8 cellular contexts compared by ENCODE assay signal in the genomic region with DNA sequence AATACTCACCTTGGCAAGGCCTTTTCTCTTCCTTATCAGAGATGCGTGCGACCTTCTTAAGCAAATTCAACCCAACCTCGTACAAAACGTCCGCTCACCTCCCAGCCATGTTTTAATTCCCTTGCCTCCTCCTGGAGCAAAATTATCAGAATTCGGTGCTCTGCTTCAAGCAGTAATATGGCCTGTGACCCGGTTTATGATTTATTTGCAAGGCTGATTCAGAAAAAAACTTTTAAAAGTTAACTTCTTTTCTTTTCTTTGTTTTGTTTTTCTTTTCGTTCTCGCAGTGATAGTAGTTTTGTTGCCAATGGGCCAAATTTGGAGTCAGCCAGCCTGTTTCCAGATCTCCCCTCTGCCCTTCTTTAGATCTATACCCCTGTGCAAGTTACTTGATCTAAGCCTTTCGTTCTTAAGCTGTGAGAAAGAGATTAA. TPM values are rescaled to one million over a fixed set of nuclear protein-coding genes. Genes with fewer than 3 reads are reported as not detected.
A peak's percentile ranks its signal among the peaks of the same experiment; 100 is the strongest.
DNase-seq lines count a peak whose midpoint lies in the region; ATAC-seq, FAIRE-seq and TF ChIP-seq lines count a peak whose summit lies in the region.

A gene with protein sequence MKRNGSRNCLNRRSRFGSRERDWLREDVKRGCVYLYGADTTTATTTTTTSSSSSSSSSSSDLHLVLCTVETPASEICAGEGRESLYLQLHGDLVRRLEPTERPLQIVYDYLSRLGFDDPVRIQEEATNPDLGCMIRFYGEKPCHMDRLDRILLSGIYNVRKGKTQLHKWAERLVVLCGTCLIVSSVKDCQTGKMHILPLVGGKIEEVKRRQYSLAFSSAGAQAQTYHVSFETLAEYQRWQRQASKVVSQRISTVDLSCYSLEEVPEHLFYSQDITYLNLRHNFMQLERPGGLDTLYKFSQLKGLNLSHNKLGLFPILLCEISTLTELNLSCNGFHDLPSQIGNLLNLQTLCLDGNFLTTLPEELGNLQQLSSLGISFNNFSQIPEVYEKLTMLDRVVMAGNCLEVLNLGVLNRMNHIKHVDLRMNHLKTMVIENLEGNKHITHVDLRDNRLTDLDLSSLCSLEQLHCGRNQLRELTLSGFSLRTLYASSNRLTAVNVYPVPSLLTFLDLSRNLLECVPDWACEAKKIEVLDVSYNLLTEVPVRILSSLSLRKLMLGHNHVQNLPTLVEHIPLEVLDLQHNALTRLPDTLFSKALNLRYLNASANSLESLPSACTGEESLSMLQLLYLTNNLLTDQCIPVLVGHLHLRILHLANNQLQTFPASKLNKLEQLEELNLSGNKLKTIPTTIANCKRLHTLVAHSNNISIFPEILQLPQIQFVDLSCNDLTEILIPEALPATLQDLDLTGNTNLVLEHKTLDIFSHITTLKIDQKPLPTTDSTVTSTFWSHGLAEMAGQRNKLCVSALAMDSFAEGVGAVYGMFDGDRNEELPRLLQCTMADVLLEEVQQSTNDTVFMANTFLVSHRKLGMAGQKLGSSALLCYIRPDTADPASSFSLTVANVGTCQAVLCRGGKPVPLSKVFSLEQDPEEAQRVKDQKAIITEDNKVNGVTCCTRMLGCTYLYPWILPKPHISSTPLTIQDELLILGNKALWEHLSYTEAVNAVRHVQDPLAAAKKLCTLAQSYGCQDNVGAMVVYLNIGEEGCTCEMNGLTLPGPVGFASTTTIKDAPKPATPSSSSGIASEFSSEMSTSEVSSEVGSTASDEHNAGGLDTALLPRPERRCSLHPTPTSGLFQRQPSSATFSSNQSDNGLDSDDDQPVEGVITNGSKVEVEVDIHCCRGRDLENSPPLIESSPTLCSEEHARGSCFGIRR (N-terminal part only) (minus strand): TSS at position 382 of the 432 bp plus-strand sequence. CDS start 9,906 bp downstream, outside the sequence.

- H3K36me3 ChIP-seq in heart left ventricle (peaks cover 0 to 5% (median 0%) of the 10 kb centered on the region in 9 donors), bronchial epithelial cell (ENCODE audit: control insufficient read depth, insufficient read depth, low read length) (no peaks in the 10 kb centered on the region), mesodermal cell (ENCODE audit: control insufficient read depth, insufficient read depth, low read length) (peaks cover 7% of the 10 kb centered on the region), upper lobe of right lung (no peaks in the 10 kb centered on the region)

- TF ChIP-seq POLR2A in heart left ventricle (IDR thresholded peaks at IDR 0.05), result no peak

- intact Hi-C loops in heart left ventricle (cut with DNase I) (no loop called here), Right ventricle myocardium superior (cut with DNase I) (no loop called here), upper lobe of right lung (cut with DNase I) (no loop called here)

- TF ChIP-seq CTCF in heart left ventricle (IDR thresholded peaks at IDR 0.05) (no peak), bronchial epithelial cell (IDR thresholded peaks at IDR 0.05; ENCODE audit: insufficient read depth, low read length, severe bottlenecking) (no peak), upper lobe of right lung (IDR thresholded peaks at IDR 0.05) (no peak), D721Med (IDR thresholded peaks at IDR 0.05; ENCODE audit: insufficient read depth, missing control alignments) (no peak)

- FAIRE-seq in bronchial epithelial cell (lab: Jason Lieb, UNC) (no peak), D721Med (lab: Jason Lieb, UNC) (no peak)

- peak within 1 kb of the TSS; percentile 69 to 97 (median 89) for H3K4me3 ChIP-seq in heart left ventricle
- peak within 1 kb of the TSS; percentile 66 for H3K4me3 ChIP-seq in bronchial epithelial cell (ENCODE audit: low read depth, low read length)
- peak within 1 kb of the TSS; percentile 63 for H3K4me3 ChIP-seq in mesodermal cell (ENCODE audit: extremely low read depth, insufficient read depth, low read length, poor library complexity, severe bottlenecking)
- peak within 1 kb of the TSS; percentile 80 for H3K4me3 ChIP-seq in upper lobe of right lung

- no peak for DNase-seq in heart left ventricle
- DNase-seq in Right ventricle myocardium superior, result no peak
- no peak for DNase-seq in bronchial epithelial cell (ENCODE audit: low read depth)
- no peak for DNase-seq in upper lobe of right lung
- DNase-seq in SIG-M5 treated with dmso at 0.1 percent for 504 hours (lab: John Stamatoyannopoulos, UW; ENCODE audit: unreplicated experiment), result no peak
- DNase-seq in D721Med (ENCODE audit: insufficient read length, low spot score), result no peak
- DNase-seq in activated CD8-positive, alpha-beta memory T cell treated with anti-CD3 and anti-CD28 coated beads for 24 hours, result no peak

- H3K27me3 ChIP-seq in heart left ventricle (no peaks in the 10 kb centered on the region), bronchial epithelial cell (ENCODE audit: control insufficient read depth, insufficient read depth, low read length) (no peaks in the 10 kb centered on the region), upper lobe of right lung (no peaks in the 10 kb centered on the region)

- peaks cover 0 to 43% (median 19%) of the 10 kb centered on the region in 12 donors for H3K4me1 ChIP-seq in heart left ventricle
- peaks cover 15% of the 10 kb centered on the region for H3K4me1 ChIP-seq in mesodermal cell (ENCODE audit: control insufficient read depth, insufficient read depth, low read length, poor library complexity, severe bottlenecking)
- peaks cover 21% of the 10 kb centered on the region for H3K4me1 ChIP-seq in upper lobe of right lung

- no peaks in the 10 kb centered on the region for H3K9me3 ChIP-seq in heart left ventricle
- H3K9me3 ChIP-seq in mesodermal cell (ENCODE audit: control insufficient read depth, low read length), result no peaks in the 10 kb centered on the region
- no peaks in the 10 kb centered on the region for H3K9me3 ChIP-seq in upper lobe of right lung

- 32 to 49% (median 35%) methylated on average over 10 of the region's 10 CpGs for WGBS in heart left ventricle, 4 donors
- WGBS in mesodermal cell (ENCODE audit: insufficient coverage in 2 of 2), 2 experiments, result 26 to 40% methylated on average over 7 to 8 of the region's 10 CpGs

- peak within 1 kb of the TSS; percentile 80 to 93 (median 86) for H3K27ac ChIP-seq in heart left ventricle
- H3K27ac ChIP-seq in mesodermal cell (ENCODE audit: low read depth, low read length, severe bottlenecking), result peak within 1 kb of the TSS; percentile 67
- H3K27ac ChIP-seq in upper lobe of right lung, result peak within 1 kb of the TSS; percentile 87

- ATAC-seq in heart left ventricle (no peak), Right ventricle myocardium superior (ENCODE audit: poor library complexity) (no peak), upper lobe of right lung (no peak)

RNA-seq across cellular contexts. Expression of the gene that starts here (rescaled TPM):
- 1 to 10 TPM; 2.5 to 7.4 (median 3.6) TPM for total RNA-seq in heart left ventricle
- 1 to 10 TPM in 1 of 2 donors, under 1 TPM in 1; 0.99 to 1.6 TPM for polyA plus RNA-seq in heart left ventricle
- 1.5 TPM for total RNA-seq in Right ventricle myocardium superior
- 2.6 and 4.0 TPM in 2 replicates for total RNA-seq in bronchial epithelial cell
- 4.3 TPM for polyA plus RNA-seq in mesodermal cell (2013, experiment 1 of 2)
- polyA plus RNA-seq in mesodermal cell (2013, experiment 2 of 2), result 4.6 TPM
- total RNA-seq in upper lobe of right lung, result 9.3 TPM
